In genomic region chr9:91100878-91101450, GRCh38 we compare ENCODE assay signal across 1 cellular context.
TF ChIP-seq lines count a peak whose summit lies in the region.

No MANE protein-coding gene starts in this region.

TF ChIP-seq in SK-N-SH, 30 proteins besides CTCF, POLR2A, EP300 and RAD21 (continued from another document):
- TF ChIP-seq ZBTB33 (IDR thresholded peaks at IDR 0.05; ENCODE audit: borderline replicate concordance, low read depth) (no peak), GATA2 (CRISPR knock-in tag; IDR thresholded peaks at IDR 0.05) (no peak)
